8 cellular contexts compared by ENCODE assay signal in genomic region chr12:56634837-56635538, GRCh38. TPM values are rescaled to one million over a fixed set of nuclear protein-coding genes. Genes with fewer than 3 reads are reported as not detected.
DNase-seq lines count a peak whose midpoint lies in the region; ATAC-seq and TF ChIP-seq lines count a peak whose summit lies in the region.

No MANE protein-coding gene starts in this region.

- peak; percentile 22 for ATAC-seq in HG03097 (IDR thresholded peaks at IDR 0.05; ENCODE audit: low FRiP score, unreplicated experiment)
- no peak for ATAC-seq in HG03457 (IDR thresholded peaks at IDR 0.05; ENCODE audit: unreplicated experiment)

- no peaks in the 10 kb centered on the region for H3K27me3 ChIP-seq in spleen (replicated peaks in 1 of 7)

- H3K9me3 ChIP-seq in spleen, result no peaks in the 10 kb centered on the region

- 1% methylated on average over 26 to 45 of the region's 45 CpGs for WGBS in spleen, 5 donors

- H3K4me3 ChIP-seq in spleen, result peak overlapping the region; percentile 32 to 95 (median 76)

- peak; percentile 7 for DNase-seq in NCI-H2227 treated with DMSO at 0.1 percent for 48 hours (lab: John Stamatoyannopoulos, UW)
- DNase-seq in activated CD4-positive, CD25-positive, alpha-beta regulatory T cell treated with anti-CD3 and anti-CD28 coated beads, Interleukin-2, amount 50 U/mL, for 16 hours (ENCODE audit: low read depth, low spot score), result peak; percentile 43
- DNase-seq in cerebellar nuclear complex (lab: John Stamatoyannopoulos, UW), result peak; percentile 39 to 40
- peak; percentile 97 for DNase-seq in islet precursor cell
- peak; percentile 95 for DNase-seq in spleen

- TF ChIP-seq CTCF in GM12873 (IDR thresholded peaks at IDR 0.05; ENCODE audit: insufficient read depth, low read depth, low read length, missing control alignments) (peak; percentile 32), spleen (IDR thresholded peaks at IDR 0.05 in 8 of 11, conservative IDR thresholded peaks at IDR 0.05 in 3 of 11) (peak in 8 of 11 experiments; percentile 9 to 45 (median 28))

- peak overlapping the region; percentile 81 to 98 (median 94) for H3K27ac ChIP-seq in spleen

- TF ChIP-seq POLR2A in spleen (IDR thresholded peaks at IDR 0.05), result peak in 1 of 3 donors; percentile 77

- H3K4me1 ChIP-seq in spleen, result peaks cover 50 to 97% (median 73%) of the 10 kb centered on the region in 6 donors

- intact Hi-C loops in spleen (cut with DNase I; ENCODE audit: low total_unique reads), result no loop called here

- H3K36me3 ChIP-seq in spleen, result peaks cover 0 to 30% (median 27%) of the 10 kb centered on the region in 6 donors

RNA-seq across cellular contexts. Expression of gene BAZ2A, which starts 4.9 kb away (rescaled TPM):
- 100 to 1,000 TPM; 140 to 238 (median 166) TPM for total RNA-seq in spleen
- polyA plus RNA-seq in spleen, result 10 to 100 TPM in 2 of 3 donors, 1 to 10 TPM in 1; 8.8 to 42.5 (median 12.5) TPM

RNA-seq across cellular contexts. Expression of gene ATP5F1B, which starts 10.8 kb away (rescaled TPM):
- 100 to 1,000 TPM; 262 to 375 (median 339) TPM for total RNA-seq in spleen
- 100 to 1,000 TPM; 223 to 272 (median 240) TPM for polyA plus RNA-seq in spleen

RNA-seq across cellular contexts. Expression of gene PTGES3, which starts 53.1 kb away (rescaled TPM):
- total RNA-seq in spleen, result 100 to 1,000 TPM in 5 of 7 donors, 10 to 100 TPM in 2; 84.1 to 163 (median 133) TPM
- 100 to 1,000 TPM in 2 of 3 donors, 10 to 100 TPM in 1; 80.6 to 154 (median 114) TPM for polyA plus RNA-seq in spleen

Comparison
In these comparisons a context has a peak if more than half of its experiments do, and no peak if none do; other contexts are left out.
1. DNase-seq: peak in every context shown above with its lines; median percentile 97 in islet precursor cell; 95 in spleen; 43 in activated CD4-positive, CD25-positive, alpha-beta regulatory T cell treated with anti-CD3 and anti-CD28 coated beads, Interleukin-2, amount 50 U/mL, for 16 hours; 40 in cerebellar nuclear complex; 7 in NCI-H2227 treated with DMSO at 0.1 percent for 48 hours.